20 cellular contexts compared by ENCODE assay signal in genomic region chr12:50828121-50828520, GRCh38. TPM values are rescaled to one million over a fixed set of nuclear protein-coding genes. Genes with fewer than 3 reads are reported as not detected.
"Had no signal": no experiment of that assay in that cellular context is flagged by ENCODE, and none has a peak within 500 bp of the region (broad histone marks: within the 10 kb centered on the region; RNA-seq: fewer than 3 reads in every experiment).

No MANE protein-coding gene starts in this region.

- H3K9ac ChIP-seq: KMS-11 had no signal

- DNase-seq: activated CD4-positive, alpha-beta T cell treated with anti-CD3 and anti-CD28 coated beads, Interleukin-2, amount 10 ng/mL, durations not matched to agents 24 days and 14 days; activated CD4-positive, alpha-beta T cell treated with anti-CD3 and anti-CD28 coated beads, Interleukin-2, amount 50 U/mL, for 48 hours; activated CD4-positive, CD25-positive, alpha-beta regulatory T cell treated with anti-CD3 and anti-CD28 coated beads, Interleukin-2, amount 50 U/mL, for 72 hours; activated gamma-delta T cell; activated naive CD4-positive, alpha-beta T cell treated with anti-CD3 and anti-CD28 coated beads for 36 hours; activated naive CD8-positive, alpha-beta T cell treated with anti-CD3 and anti-CD28 coated beads, Interleukin-2, amount 10 ng/mL, durations not matched to agents 7 days and 5 days; activated T-cell treated with anti-CD3 and anti-CD28 coated beads, Interleukin-2, amount 50 U/mL, for 4 hours; adrenal gland; MG63; NCI-H1105; NCI-H1436; NCI-H1694 treated with DMSO at 0.1 percent for 48 hours; NCI-H2029 treated with DMSO at 0.1 percent for 48 hours; NCI-H345; NCI-H510A; NCI-H526 treated with DMSO at 0.1 percent for 48 hours; Peyer's patch; SHP77 had no signal

- H3K36me3 ChIP-seq: adrenal gland, MG63, Peyer's patch had no signal

- H3K4me1 ChIP-seq: Peyer's patch had no signal

- H3K27me3 ChIP-seq: adrenal gland, MG63, Peyer's patch had no signal

- ATAC-seq: activated T-cell treated with anti-CD3 and anti-CD28 coated beads, Interleukin-2, amount 50 U/mL, for 4 hours had no signal

- H3K9me3 ChIP-seq: MG63, Peyer's patch had no signal

- H3K4me3 ChIP-seq: adrenal gland, MG63, Peyer's patch had no signal

- H3K27ac ChIP-seq: adrenal gland, KMS-11, Peyer's patch had no signal

RNA-seq across cellular contexts. Expression of gene TMPRSS12, which starts 14.6 kb away (rescaled TPM):
- total RNA-seq: activated CD4-positive, alpha-beta T cell treated with anti-CD3 and anti-CD28 coated beads, Interleukin-2, amount 10 ng/mL, durations not matched to agents 24 days and 14 days; activated naive CD4-positive, alpha-beta T cell treated with anti-CD3 and anti-CD28 coated beads for 36 hours; activated naive CD8-positive, alpha-beta T cell treated with anti-CD3 and anti-CD28 coated beads, Interleukin-2, amount 10 ng/mL, durations not matched to agents 7 days and 5 days; activated T-cell treated with anti-CD3 and anti-CD28 coated beads, Interleukin-2, amount 50 U/mL, for 4 hours; Peyer's patch; SK-MEL-5 had no signal
